9 cellular contexts compared by ENCODE assay signal in genomic region chr2:207619764-207620203, GRCh38. TPM values are rescaled to one million over a fixed set of nuclear protein-coding genes. Genes with fewer than 3 reads are reported as not detected.
DNase-seq lines count a peak whose midpoint lies in the region; ATAC-seq and TF ChIP-seq lines count a peak whose summit lies in the region.
"Had no signal": no experiment of that assay in that cellular context is flagged by ENCODE, and none has a peak within 500 bp of the region (broad histone marks: within the 10 kb centered on the region; RNA-seq: fewer than 3 reads in every experiment).

No MANE protein-coding gene starts in this region.

- H3K4me3 Mint-ChIP-seq in neural crest cell = peak overlapping the region; percentile 11
- H3K4me3 Mint-ChIP-seq: nephron had no signal

- no peak overlapping the region for H3K27ac Mint-ChIP-seq in neural crest cell (ENCODE audit: unreplicated experiment)
- H3K27ac Mint-ChIP-seq: nephron had no signal

- peaks cover 7% of the 10 kb centered on the region for H3K36me3 Mint-ChIP-seq in neural crest cell (ENCODE audit: low read depth)

- TF ChIP-seq CTCF in neural crest cell (conservative IDR thresholded peaks at IDR 0.05) = no peak

- no peak overlapping the region for H3K27ac ChIP-seq in substantia nigra (ENCODE audit: low read depth, low read length, poor library complexity, severe bottlenecking)

- CTCF ChIA-PET in HEK293T (lab: Yijun Ruan, JAX) = no interaction called here

- DNase-seq in SIG-M5 (lab: John Stamatoyannopoulos, UW) (peak; percentile 44), neural crest cell (ENCODE audit: low read depth, low spot score) (no peak), substantia nigra (lab: John Stamatoyannopoulos, UW) (no peak), DMS79 (lab: John Stamatoyannopoulos, UW) (no peak), HEK293T (ENCODE audit: extremely low spot score) (no peak)
- DNase-seq: stimulated activated CD8-positive, alpha-beta memory T cell treated with anti-CD3 and anti-CD28 coated beads, Interleukin-4, amount 100 ng/mL, for 48 hours had no signal

- H3K4me1 Mint-ChIP-seq in neural crest cell = peaks cover 30% of the 10 kb centered on the region

- peak; percentile 38 for ATAC-seq in GM19035 (IDR thresholded peaks at IDR 0.05; ENCODE audit: unreplicated experiment)
- peak; percentile 45 for ATAC-seq in HG02885 (IDR thresholded peaks at IDR 0.05; ENCODE audit: poor library complexity, unreplicated experiment)

- POLR2A ChIA-PET in HEK293T (lab: Yijun Ruan, JAX) = no interaction called here

- no peaks in the 10 kb centered on the region for H3K9me3 Mint-ChIP-seq in neural crest cell
- H3K9me3 Mint-ChIP-seq: nephron had no signal

- no peaks in the 10 kb centered on the region for H3K27me3 Mint-ChIP-seq in neural crest cell (ENCODE audit: low read depth)

TF ChIP-seq in HEK293T, 16 proteins besides CTCF, POLR2A, EP300 and RAD21:
- no peak for TF ChIP-seq SP1 (IDR thresholded peaks at IDR 0.05)

RNA-seq across cellular contexts. Expression of gene METTL21A, which starts 5.4 kb away (rescaled TPM):
- total RNA-seq in neural crest cell = 30.7 and 33.4 TPM in 2 replicates
